In the genomic region with DNA sequence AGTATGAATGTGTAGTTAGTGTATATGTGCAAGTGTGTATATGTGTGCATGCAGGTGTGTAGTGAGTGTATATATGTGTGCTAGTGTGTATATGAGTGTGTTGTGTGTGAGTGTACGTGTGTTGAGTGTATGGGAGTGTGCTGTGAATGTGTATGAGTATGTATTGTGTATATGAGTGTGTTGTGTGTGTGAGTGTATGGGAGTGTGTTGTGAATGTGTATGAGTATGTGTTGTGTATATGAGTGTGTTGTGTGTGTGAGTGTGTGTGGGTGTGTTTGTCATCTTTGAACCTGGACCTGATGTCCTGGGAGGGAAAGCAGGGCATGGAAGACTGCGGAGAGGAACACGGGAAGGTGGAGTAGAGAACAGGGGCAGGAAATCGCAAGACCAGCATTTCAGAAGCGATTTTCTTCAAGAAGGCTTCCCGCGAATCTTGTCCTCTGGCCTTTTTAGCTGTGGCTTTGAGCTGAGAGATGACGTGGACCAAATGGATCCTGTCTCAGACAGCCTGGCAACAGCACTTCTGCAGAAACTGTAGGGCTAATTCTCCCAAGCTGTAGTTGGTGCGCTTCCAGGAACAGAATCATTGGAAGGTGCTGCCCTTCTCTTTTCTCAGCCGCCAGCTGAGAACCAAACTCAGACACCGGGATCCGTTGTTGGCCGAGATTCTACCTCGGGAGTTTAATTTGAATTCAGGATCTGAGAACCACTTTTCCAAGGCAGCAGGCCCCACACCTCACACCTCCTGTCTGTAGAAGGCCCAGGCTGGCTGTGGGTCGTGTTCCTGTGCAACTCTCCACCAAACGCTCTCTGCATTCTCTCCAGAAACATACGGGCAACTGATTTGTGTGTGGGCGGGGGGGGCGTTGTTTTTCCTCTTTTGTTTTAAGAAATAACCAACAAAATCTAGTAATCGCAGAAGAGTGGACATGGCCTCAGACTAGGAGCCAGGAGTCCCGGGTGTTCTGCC, we compare ENCODE assay signal across 13 cellular contexts.
DNase-seq lines count a peak whose midpoint lies in the region; ATAC-seq, FAIRE-seq and TF ChIP-seq lines count a peak whose summit lies in the region.
"Had no signal": no experiment of that assay in that cellular context is flagged by ENCODE, and none has a peak within 500 bp of the region (broad histone marks: within the 10 kb centered on the region; RNA-seq: fewer than 3 reads in every experiment).

No MANE protein-coding gene starts in this region.

- H3K23me2 ChIP-seq in H1 (ENCODE audit: low read depth, low read length), result peaks cover 4% of the 10 kb centered on the region; the same call in 1 of the 2 replicates

- H2BK5ac ChIP-seq in H1 (ENCODE audit: low read depth, low read length), result no peak overlapping the region

- 91 to 100% methylated on average over 1 to 16 of the region's 21 CpGs for WGBS in H1 (ENCODE audit: extremely low coverage in 1 of 2, insufficient coverage in 1 of 2, insufficient read length in 1 of 2, insufficient replicate concordance in 2 of 2, low coverage in 1 of 2, low lambda C conversion rate in 2 of 2, missing lambda C conversion rate in 1 of 2), 2 experiments

- H3K27me3 ChIP-seq in H1 (replicated peaks in 1 of 4; ENCODE audit: control insufficient read depth in 3 of 4, extremely low read depth in 1 of 4, insufficient read depth in 3 of 4, low read length in 3 of 4) (no peaks in the 10 kb centered on the region), uterus (no peaks in the 10 kb centered on the region)

- H3K14ac ChIP-seq in H1 (ENCODE audit: insufficient read length), result no peak overlapping the region

- peaks cover 0 to 1% of the 10 kb centered on the region in 2 experiments for H4K20me1 ChIP-seq in H1 (replicated peaks in 1 of 2; ENCODE audit: control insufficient read depth in 1 of 2, insufficient read depth in 2 of 2, low read length in 2 of 2)

- TF ChIP-seq POLR2A in H1 (IDR thresholded peaks at IDR 0.05; ENCODE audit: control extremely low read depth in 1 of 2, low read depth in 2 of 2, low read length in 2 of 2) (no peak), uterus (IDR thresholded peaks at IDR 0.05) (no peak)

- intact Hi-C loops in uterus (cut with DNase I; ENCODE audit: low total_unique reads), result no loop called here

- TF ChIP-seq RAD21 in H1 (IDR thresholded peaks at IDR 0.05 in 1 of 2, conservative IDR thresholded peaks at IDR 0.05 in 1 of 2; ENCODE audit: low read depth in 2 of 2, low read length in 2 of 2), result no peak

- H2BK20ac ChIP-seq in H1 (ENCODE audit: low read length), result no peak overlapping the region

- no peak overlapping the region for H4K5ac ChIP-seq in H1 (ENCODE audit: insufficient read length, low read depth, low read length)

- TF ChIP-seq EP300 in H1 (IDR thresholded peaks at IDR 0.05; ENCODE audit: borderline replicate concordance in 1 of 2, low read depth in 2 of 2, low read length in 2 of 2), result no peak

- CTCF ChIA-PET in H1 (lab: Charles Lee; ENCODE audit: partially characterized antibody), result no interaction called here

- H3K4me1 ChIP-seq in H1 (replicated peaks in 1 of 4; ENCODE audit: control insufficient read depth in 3 of 4, insufficient read depth in 4 of 4, low read length in 3 of 4), result 0 out of 7 replicates have a peak, but pooled peaks cover 0 to 2% (median 0%) of the 10 kb centered on the region in 4 experiments
- no peaks in the 10 kb centered on the region for H3K4me1 ChIP-seq in uterus

- H3K23ac ChIP-seq in H1 (ENCODE audit: insufficient read length), result no peak overlapping the region

- no peaks in the 10 kb centered on the region for H3K79me1 ChIP-seq in H1 (ENCODE audit: low read depth, low read length)

- H3K36me3 ChIP-seq in H1 (ENCODE audit: control insufficient read depth in 2 of 4, insufficient read depth in 4 of 4, low read length in 3 of 4), result no peaks in the 10 kb centered on the region
- H3K36me3 ChIP-seq in uterus, result no peaks in the 10 kb centered on the region

- no peak overlapping the region for H2AFZ ChIP-seq in H1 (ENCODE audit: low read length)

- peak overlapping the region; percentile 96 for H3K56ac ChIP-seq in H1 (replicated peaks; ENCODE audit: insufficient read length, low read depth, low read length)

- no peak for FAIRE-seq in H1 (lab: Jason Lieb, UNC)

- H3K4me3 ChIP-seq in H1 (ENCODE audit: extremely low read depth in 1 of 4, insufficient read depth in 2 of 4, low read depth in 3 of 4, low read length in 4 of 4), result no peak overlapping the region
- H3K4me3 ChIP-seq in uterus, result no peak overlapping the region

- TF ChIP-seq CTCF in H1 (IDR thresholded peaks at IDR 0.05; ENCODE audit: control extremely low read depth in 1 of 3, insufficient read depth in 1 of 3, low read depth in 1 of 3, low read length in 3 of 3) (no peak), uterus (IDR thresholded peaks at IDR 0.05) (no peak)

- peak overlapping the region; percentile 57; the same call in 1 of the 2 replicates for H2AK5ac ChIP-seq in H1 (ENCODE audit: low read depth, low read length)

- H3K9me3 ChIP-seq in H1 (ENCODE audit: insufficient read depth in 2 of 2, low read depth in 1 of 2, low read length in 1 of 2), result no peaks in the 10 kb centered on the region
- no peaks in the 10 kb centered on the region for H3K9me3 ChIP-seq in uterus

- 0 out of 2 replicates have a peak overlapping the region, but pooled peaks have one; percentile 13 for H2BK15ac ChIP-seq in H1 (ENCODE audit: low read length)

- no peak overlapping the region for H2BK120ac ChIP-seq in H1 (replicated peaks; ENCODE audit: low read depth, low read length)

- no peak overlapping the region for H3K9ac ChIP-seq in H1 (replicated peaks in 1 of 4; ENCODE audit: extremely low read depth in 1 of 4, low read depth in 3 of 4, low read length in 3 of 4)

- no peaks in the 10 kb centered on the region for H3K79me2 ChIP-seq in H1 (ENCODE audit: control insufficient read depth in 1 of 2, insufficient read depth in 2 of 2, low read length in 2 of 2)

- POLR2A ChIA-PET in H1 (lab: Charles Lee; ENCODE audit: partially characterized antibody), result no interaction called here

- peak overlapping the region; percentile 70; the same call in 1 of the 2 replicates for H2BK12ac ChIP-seq in H1 (ENCODE audit: low read depth, low read length)

- ATAC-seq in HG02763 (IDR thresholded peaks at IDR 0.05; ENCODE audit: unreplicated experiment) (no peak), HG02588 (IDR thresholded peaks at IDR 0.05; ENCODE audit: unreplicated experiment) (no peak), GM21423 (IDR thresholded peaks at IDR 0.05; ENCODE audit: unreplicated experiment) (no peak)

- no peak overlapping the region for H3K4me2 ChIP-seq in H1 (ENCODE audit: insufficient read depth in 1 of 2, low read depth in 2 of 2, low read length in 2 of 2)

- peak; percentile 24 for DNase-seq in NCI-H82 (lab: John Stamatoyannopoulos, UW)
- DNase-seq in NCI-H82 treated with DMSO at 0.1 percent for 48 hours (lab: John Stamatoyannopoulos, UW; ENCODE audit: unreplicated experiment), result no peak
- DNase-seq in H1 (ENCODE audit: low read depth in 1 of 2, low spot score in 2 of 2), result no peak
- peak; percentile 67 for DNase-seq in mucosa of gallbladder (ENCODE audit: low spot score)
- peak; percentile 69 to 71 for DNase-seq in uterus
- DNase-seq: AML-193; Karpas-422; stimulated activated CD4-positive, alpha-beta T cell treated with anti-CD3 and anti-CD28 coated beads, Interleukin-4, amount 100 ng/mL, for 4 hours had no signal

- H3K27ac ChIP-seq in H1 (ENCODE audit: low read depth, low read length) (no peak overlapping the region), uterus (peak overlapping the region; percentile 59 to 72)
- H3K27ac ChIP-seq: epithelial cell of prostate, VCaP had no signal

- H4K8ac ChIP-seq in H1 (ENCODE audit: extremely low read depth, insufficient read depth, low read length), result no peak overlapping the region; the same call in 1 of the 2 replicates

- H3K18ac ChIP-seq in H1 (ENCODE audit: extremely low read depth, low read length), result no peak overlapping the region

- H3K4ac ChIP-seq in H1 (replicated peaks; ENCODE audit: insufficient read length, low read depth, low read length), result peak overlapping the region; percentile 16

- no peak overlapping the region for H4K91ac ChIP-seq in H1 (replicated peaks; ENCODE audit: insufficient read length, low read length)

TF ChIP-seq in H1, 55 proteins besides CTCF, POLR2A, EP300 and RAD21 (continues in another document):
- TF ChIP-seq CBX5 (IDR thresholded peaks at IDR 0.05; ENCODE audit: low read depth, low read length), result no peak
- no peak for TF ChIP-seq RNF2 (IDR thresholded peaks at IDR 0.05; ENCODE audit: borderline replicate concordance, low read depth, low read length, missing control alignments, poor library complexity, severe bottlenecking)
- TF ChIP-seq POLR2AphosphoS5 (IDR thresholded peaks at IDR 0.05; ENCODE audit: low read depth, low read length), result no peak

Comparison
In these comparisons a context has a peak if more than half of its experiments do, and no peak if none do; other contexts are left out.
1. DNase-seq: peak in NCI-H82 (single experiment), mucosa of gallbladder (single experiment) and uterus (2 of 2); none in NCI-H82 treated with DMSO at 0.1 percent for 48 hours (single experiment) and H1 (0 of 2).